18 cellular contexts compared by ENCODE assay signal in the genomic region with DNA sequence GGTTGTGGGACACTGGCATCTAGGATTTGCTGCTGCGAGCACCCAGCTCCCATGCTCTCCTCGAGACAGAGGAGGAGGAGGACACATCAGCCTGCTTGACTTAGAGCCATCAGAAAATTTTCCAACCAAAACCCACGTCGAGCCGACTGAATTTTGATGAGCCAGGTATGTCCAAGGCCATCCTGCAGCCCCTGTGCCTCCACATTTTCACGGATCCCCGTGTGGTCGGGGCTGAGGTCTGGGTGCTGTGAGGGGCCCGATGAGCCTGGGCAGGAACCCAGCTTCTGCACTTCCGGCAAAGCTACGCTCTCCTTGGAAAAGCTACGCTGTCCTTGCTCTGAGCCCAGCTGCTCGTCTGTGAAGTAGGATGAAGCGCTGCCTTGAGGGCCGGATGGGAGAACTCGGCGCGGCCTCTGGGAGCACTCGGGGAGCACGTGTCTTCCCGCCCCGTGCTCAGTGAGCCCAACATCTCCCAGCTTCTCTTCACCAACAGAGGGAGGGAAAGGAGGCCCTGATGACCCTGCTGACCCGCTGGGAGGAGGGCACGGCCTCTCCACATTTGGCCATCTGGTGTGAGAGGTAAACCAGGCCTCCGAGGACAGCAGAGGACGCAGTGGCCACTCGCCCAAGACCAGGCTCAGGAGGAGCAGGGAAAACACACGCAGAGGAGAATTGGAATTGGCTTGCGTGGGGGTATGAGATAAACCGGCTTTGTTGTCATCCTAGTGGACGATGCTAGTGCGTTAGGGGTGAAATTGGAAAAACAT. TPM values are rescaled to one million over a fixed set of nuclear protein-coding genes. Genes with fewer than 3 reads are reported as not detected.
DNase-seq lines count a peak whose midpoint lies in the region; ATAC-seq and TF ChIP-seq lines count a peak whose summit lies in the region.
"Had no signal": no experiment of that assay in that cellular context is flagged by ENCODE, and none has a peak within 500 bp of the region (broad histone marks: within the 10 kb centered on the region; RNA-seq: fewer than 3 reads in every experiment).

No MANE protein-coding gene starts in this region.

- H3K4me1 ChIP-seq in endodermal cell (ENCODE audit: control insufficient read depth, insufficient read depth, low read length) (no peaks in the 10 kb centered on the region), suprapubic skin (no peaks in the 10 kb centered on the region)

- no peak overlapping the region for H3K4me3 Mint-ChIP-seq in activated T-cell treated with anti-CD3 and anti-CD28 coated beads, Interleukin-2, amount 50 U/mL, for 24 hours
- no peak overlapping the region for H3K4me3 Mint-ChIP-seq in activated T-cell treated with anti-CD3 and anti-CD28 coated beads, Interleukin-2, amount 50 U/mL, for 4 hours
- no peak overlapping the region for H3K4me3 Mint-ChIP-seq in endodermal cell
- H3K4me3 Mint-ChIP-seq: CD8-positive, alpha-beta T cell had no signal

- no peak for TF ChIP-seq CTCF in endodermal cell (conservative IDR thresholded peaks at IDR 0.05)
- no peak for TF ChIP-seq CTCF in suprapubic skin (IDR thresholded peaks at IDR 0.05)

- H3K36me3 Mint-ChIP-seq in activated T-cell treated with anti-CD3 and anti-CD28 coated beads, Interleukin-2, amount 50 U/mL, for 24 hours (ENCODE audit: low read depth): no peaks in the 10 kb centered on the region
- no peaks in the 10 kb centered on the region for H3K36me3 Mint-ChIP-seq in activated T-cell treated with anti-CD3 and anti-CD28 coated beads, Interleukin-2, amount 50 U/mL, for 4 hours (ENCODE audit: insufficient read depth)
- H3K36me3 Mint-ChIP-seq in endodermal cell (ENCODE audit: low read depth): no peaks in the 10 kb centered on the region
- H3K36me3 Mint-ChIP-seq: CD8-positive, alpha-beta T cell had no signal

- no peak overlapping the region for H3K9ac ChIP-seq in endodermal cell (ENCODE audit: extremely low read depth, low read length, poor library complexity, severe bottlenecking)

- H3K4me1 Mint-ChIP-seq in activated T-cell treated with anti-CD3 and anti-CD28 coated beads, Interleukin-2, amount 50 U/mL, for 24 hours (ENCODE audit: low read depth): no peaks in the 10 kb centered on the region
- H3K4me1 Mint-ChIP-seq in activated T-cell treated with anti-CD3 and anti-CD28 coated beads, Interleukin-2, amount 50 U/mL, for 4 hours (ENCODE audit: low read depth): no peaks in the 10 kb centered on the region
- peaks cover 10% of the 10 kb centered on the region for H3K4me1 Mint-ChIP-seq in endodermal cell

- H3K27ac Mint-ChIP-seq in activated T-cell treated with anti-CD3 and anti-CD28 coated beads, Interleukin-2, amount 50 U/mL, for 24 hours: no peak overlapping the region
- no peak overlapping the region for H3K27ac Mint-ChIP-seq in endodermal cell
- H3K27ac Mint-ChIP-seq: CD8-positive, alpha-beta T cell had no signal

- DNase-seq in activated T-cell treated with anti-CD3 and anti-CD28 coated beads, Interleukin-2, amount 50 U/mL, for 24 hours: peak; percentile 6
- DNase-seq in activated T-cell treated with anti-CD3 and anti-CD28 coated beads, Interleukin-2, amount 50 U/mL, for 4 hours: no peak
- DNase-seq in endodermal cell: peak; percentile 32
- peak; percentile 74 for DNase-seq in mesenteric fat pad (ENCODE audit: low spot score)
- peak; percentile 40 to 59 for DNase-seq in suprapubic skin (ENCODE audit: low spot score in 2 of 2)
- DNase-seq in AG08396 (ENCODE audit: low spot score): no peak
- no peak for DNase-seq in amygdala (lab: John Stamatoyannopoulos, UW)
- DNase-seq: CD8-positive, alpha-beta T cell; DND-41; GOT3; MG63; NCI-H1105; NCI-H1694; NCI-H2107; NCI-H2227 treated with DMSO at 0.1 percent for 48 hours; NCI-H524 treated with DMSO at 0.1 percent for 48 hours had no signal

- H3K27ac ChIP-seq in endodermal cell (ENCODE audit: low read depth, low read length) (no peak overlapping the region), suprapubic skin (no peak overlapping the region)
- H3K27ac ChIP-seq: 22Rv1 had no signal

- no peak for ATAC-seq in activated T-cell treated with anti-CD3 and anti-CD28 coated beads, Interleukin-2, amount 50 U/mL, for 4 hours
- ATAC-seq in GM19455 (IDR thresholded peaks at IDR 0.05; ENCODE audit: unreplicated experiment): no peak
- ATAC-seq: CD8-positive, alpha-beta T cell had no signal

- no peak for TF ChIP-seq EP300 in suprapubic skin (IDR thresholded peaks at IDR 0.05)

- H3K36me3 ChIP-seq in endodermal cell (ENCODE audit: control insufficient read depth, insufficient read depth, low read length) (no peaks in the 10 kb centered on the region), suprapubic skin (peaks cover 37% of the 10 kb centered on the region)
- H3K36me3 ChIP-seq: MG63 had no signal

- WGBS in endodermal cell (ENCODE audit: insufficient coverage in 1 of 2, insufficient read length in 1 of 2), 2 experiments: 94 to 98% methylated on average over 21 to 32 of the region's 32 CpGs
- 86% methylated on average over 12 of the region's 32 CpGs for WGBS in suprapubic skin

- H3K4me3 ChIP-seq in endodermal cell (ENCODE audit: low read length) (no peak overlapping the region), suprapubic skin (no peak overlapping the region)
- H3K4me3 ChIP-seq: MG63 had no signal

- H3K9me3 Mint-ChIP-seq in activated T-cell treated with anti-CD3 and anti-CD28 coated beads, Interleukin-2, amount 50 U/mL, for 24 hours: no peaks in the 10 kb centered on the region
- no peaks in the 10 kb centered on the region for H3K9me3 Mint-ChIP-seq in activated T-cell treated with anti-CD3 and anti-CD28 coated beads, Interleukin-2, amount 50 U/mL, for 4 hours
- no peaks in the 10 kb centered on the region for H3K9me3 Mint-ChIP-seq in endodermal cell
- H3K9me3 Mint-ChIP-seq: CD8-positive, alpha-beta T cell had no signal

- no peaks in the 10 kb centered on the region for H3K27me3 Mint-ChIP-seq in activated T-cell treated with anti-CD3 and anti-CD28 coated beads, Interleukin-2, amount 50 U/mL, for 24 hours
- peaks cover 3% of the 10 kb centered on the region for H3K27me3 Mint-ChIP-seq in activated T-cell treated with anti-CD3 and anti-CD28 coated beads, Interleukin-2, amount 50 U/mL, for 4 hours (ENCODE audit: low read depth)
- H3K27me3 Mint-ChIP-seq in endodermal cell (ENCODE audit: insufficient read depth): no peaks in the 10 kb centered on the region

- H3K27me3 ChIP-seq in endodermal cell (ENCODE audit: control insufficient read depth, insufficient read depth, low read length, poor library complexity, severe bottlenecking): no peaks in the 10 kb centered on the region
- H3K27me3 ChIP-seq in suprapubic skin: no peaks in the 10 kb centered on the region
- H3K27me3 ChIP-seq: MG63 had no signal

- H3K9me3 ChIP-seq in endodermal cell (ENCODE audit: control insufficient read depth, low read length) (no peaks in the 10 kb centered on the region), suprapubic skin (no peaks in the 10 kb centered on the region)
- H3K9me3 ChIP-seq: MG63 had no signal

- TF ChIP-seq POLR2A in suprapubic skin (IDR thresholded peaks at IDR 0.05): no peak

RNA-seq across cellular contexts. Expression of gene PSMG4, which starts 33.9 kb away (rescaled TPM):
- total RNA-seq in activated T-cell treated with anti-CD3 and anti-CD28 coated beads, Interleukin-2, amount 50 U/mL, for 4 hours: 10 to 100 TPM; 26.0 to 31.6 (median 27.8) TPM
- total RNA-seq in endodermal cell: 10 to 100 TPM; 16.0 to 21.5 TPM
- 18.5 TPM for polyA plus RNA-seq in endodermal cell (2013, experiment 1 of 2)
- polyA plus RNA-seq in endodermal cell (2013, experiment 2 of 2): 18.2 TPM
- total RNA-seq in mesenteric fat pad: 18.7 TPM
- total RNA-seq in suprapubic skin: 10 to 100 TPM; 11.4 to 32.6 (median 21.1) TPM

Comparison
In these comparisons a context has a peak if more than half of its experiments do, and no peak if none do; other contexts are left out.
1. DNase-seq: peak in activated T-cell treated with anti-CD3 and anti-CD28 coated beads, Interleukin-2, amount 50 U/mL, for 24 hours (single experiment), endodermal cell (single experiment), mesenteric fat pad (single experiment) and suprapubic skin (2 of 2); none in activated T-cell treated with anti-CD3 and anti-CD28 coated beads, Interleukin-2, amount 50 U/mL, for 4 hours (single experiment), AG08396 (single experiment) and amygdala (0 of 56).